8 cellular contexts compared by ENCODE assay signal in the genomic region with DNA sequence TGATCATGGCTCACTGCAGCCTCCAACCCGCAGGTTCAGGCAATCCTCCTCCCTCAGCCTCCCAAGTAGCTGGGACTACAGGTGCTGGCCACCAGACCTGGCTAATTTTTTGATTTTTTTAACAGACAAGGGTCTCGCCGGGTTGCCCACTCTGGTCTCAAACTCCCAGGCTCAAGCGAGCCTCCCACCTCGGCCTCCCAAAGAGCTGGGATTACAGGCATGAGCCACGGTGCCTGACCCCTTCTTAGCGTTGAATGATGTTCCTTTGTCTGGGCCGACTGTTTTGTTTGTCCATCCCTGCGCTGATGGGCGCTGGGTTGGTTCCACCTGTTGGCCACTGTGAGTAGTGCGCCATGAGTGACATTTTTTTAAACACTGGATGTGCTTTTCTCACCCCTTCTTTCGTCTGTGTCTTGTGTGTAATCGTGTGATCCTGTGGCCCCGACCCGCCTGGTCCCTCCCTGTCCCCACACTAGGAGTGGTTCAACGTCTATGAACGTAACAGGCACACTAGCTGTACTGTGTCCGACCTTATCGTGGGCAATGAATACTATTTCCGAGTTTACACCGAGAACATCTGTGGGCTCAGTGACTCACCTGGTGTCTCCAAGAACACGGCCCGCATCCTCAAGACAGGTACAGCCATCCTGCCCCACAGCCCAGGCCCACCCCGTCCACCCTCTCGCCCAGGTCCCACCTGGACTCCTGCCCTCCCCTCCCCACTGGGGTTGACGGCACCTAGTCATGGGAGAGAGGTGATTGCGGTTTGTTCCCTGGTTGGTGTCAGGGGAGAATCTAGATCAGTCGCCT. TPM values are rescaled to one million over a fixed set of nuclear protein-coding genes. Genes with fewer than 3 reads are reported as not detected.
DNase-seq lines count a peak whose midpoint lies in the region; ATAC-seq lines count a peak whose summit lies in the region.

No MANE protein-coding gene starts in this region.

- no peaks in the 10 kb centered on the region for H3K9me3 ChIP-seq in mesenchymal stem cell (ENCODE audit: control insufficient read depth, low read length)

- no peak overlapping the region for H3K4me3 ChIP-seq in mesenchymal stem cell (ENCODE audit: insufficient read depth in 1 of 2, low read depth in 1 of 2, low read length in 2 of 2)

- H2BK120ac ChIP-seq in mesenchymal stem cell (ENCODE audit: low read depth, low read length) = no peak overlapping the region

- peak; percentile 85 for DNase-seq in D341Med (ENCODE audit: low spot score)
- DNase-seq in NCI-H345 treated with DMSO at 0.1 percent for 48 hours (lab: John Stamatoyannopoulos, UW; ENCODE audit: unreplicated experiment) = peak; percentile 7
- DNase-seq in activated CD4-positive, alpha-beta T cell treated with anti-CD3 and anti-CD28 coated beads for 48 hours = peak; percentile 76
- peak; percentile 81 for DNase-seq in ecto neural progenitor cell (ENCODE audit: low spot score)
- peak; percentile 68 for DNase-seq in mesenchymal stem cell
- DNase-seq in stimulated activated CD8-positive, alpha-beta memory T cell treated with anti-CD3 and anti-CD28 coated beads, Interleukin-4, amount 100 ng/mL, for 48 hours = peak; percentile 78

- H2AFZ ChIP-seq in mesenchymal stem cell (ENCODE audit: low read depth, low read length) = no peak overlapping the region

- H3K23ac ChIP-seq in mesenchymal stem cell (ENCODE audit: low read length in 2 of 2) = no peak overlapping the region

- peaks cover 0 to 11% of the 10 kb centered on the region in 2 experiments for H3K36me3 ChIP-seq in mesenchymal stem cell (ENCODE audit: control insufficient read depth in 1 of 2, insufficient read depth in 2 of 2, low read depth in 1 of 2, low read length in 2 of 2)

- 37% methylated on average over 27 of the region's 28 CpGs for WGBS in mesenchymal stem cell

- H2BK15ac ChIP-seq in mesenchymal stem cell (ENCODE audit: low read depth, poor library complexity, severe bottlenecking) = no peak overlapping the region

- ATAC-seq in HG02610 (IDR thresholded peaks at IDR 0.05; ENCODE audit: unreplicated experiment) (peak; percentile 52), HG03521 (IDR thresholded peaks at IDR 0.05; ENCODE audit: unreplicated experiment) (no peak)

- H3K4ac ChIP-seq in mesenchymal stem cell (ENCODE audit: low read depth in 1 of 2, low read length in 2 of 2) = no peak overlapping the region

- peak overlapping the region; percentile 33 for H2BK5ac ChIP-seq in mesenchymal stem cell (ENCODE audit: low read depth, low read length, poor library complexity, severe bottlenecking)

- peak overlapping the region; percentile 11 for H4K91ac ChIP-seq in mesenchymal stem cell (ENCODE audit: low read length)

- no peak overlapping the region for H4K8ac ChIP-seq in mesenchymal stem cell (ENCODE audit: low read length)

- peak overlapping the region; percentile 47 for H2AK5ac ChIP-seq in mesenchymal stem cell (ENCODE audit: low read length, severe bottlenecking)

- H3K18ac ChIP-seq in mesenchymal stem cell (ENCODE audit: low read depth in 1 of 2, low read length in 2 of 2) = no peak overlapping the region

- H2BK12ac ChIP-seq in mesenchymal stem cell (ENCODE audit: low read length in 2 of 2) = no peak overlapping the region

- no peak overlapping the region for H3K4me2 ChIP-seq in mesenchymal stem cell (ENCODE audit: low read length, poor library complexity, severe bottlenecking)

- no peaks in the 10 kb centered on the region for H3K79me1 ChIP-seq in mesenchymal stem cell (replicated peaks; ENCODE audit: low read length, poor library complexity, severe bottlenecking)

- no peak overlapping the region for H3K9ac ChIP-seq in mesenchymal stem cell (ENCODE audit: low read length)

- H3K27me3 ChIP-seq in mesenchymal stem cell (ENCODE audit: control insufficient read depth in 1 of 2, insufficient read depth in 1 of 2, low read length in 2 of 2) = peaks cover 0 to 50% of the 10 kb centered on the region in 2 experiments

- peak overlapping the region; percentile 79 for H3K27ac ChIP-seq in mesenchymal stem cell (ENCODE audit: low read length, poor library complexity, severe bottlenecking)

- H3K4me1 ChIP-seq in mesenchymal stem cell (ENCODE audit: control insufficient read depth, insufficient read depth, low read depth, low read length) = peaks cover 12% of the 10 kb centered on the region

- H3K14ac ChIP-seq in mesenchymal stem cell (ENCODE audit: low read length in 2 of 2) = no peak overlapping the region

RNA-seq across cellular contexts. Expression of gene EMC10, which starts 15.0 kb away (rescaled TPM):
- 104 TPM for polyA plus RNA-seq in mesenchymal stem cell (2013, experiment 1 of 2)
- 102 TPM for polyA plus RNA-seq in mesenchymal stem cell (2013, experiment 2 of 2)

RNA-seq across cellular contexts. Expression of gene GARIN5A, which starts 15.4 kb away (rescaled TPM):
- polyA plus RNA-seq in mesenchymal stem cell (2013, experiment 1 of 2) = 1.0 TPM
- polyA plus RNA-seq in mesenchymal stem cell (2013, experiment 2 of 2) = 0.88 TPM

RNA-seq across cellular contexts. Expression of gene MYBPC2, which starts 28.6 kb away (rescaled TPM):
- polyA plus RNA-seq in mesenchymal stem cell (2013, experiment 1 of 2) = not detected
- not detected for polyA plus RNA-seq in mesenchymal stem cell (2013, experiment 2 of 2)

RNA-seq across cellular contexts. Expression of gene SPIB, which starts 42.5 kb away (rescaled TPM):
- not detected for polyA plus RNA-seq in mesenchymal stem cell (2013, experiment 1 of 2)
- polyA plus RNA-seq in mesenchymal stem cell (2013, experiment 2 of 2) = not detected

RNA-seq across cellular contexts. Expression of gene JOSD2, which starts 49.7 kb away (rescaled TPM):
- polyA plus RNA-seq in mesenchymal stem cell (2013, experiment 1 of 2) = 29.7 TPM
- polyA plus RNA-seq in mesenchymal stem cell (2013, experiment 2 of 2) = 30.2 TPM

Comparison
In these comparisons a context has a peak if more than half of its experiments do, and no peak if none do; other contexts are left out.
1. DNase-seq: peak in every context shown above with its lines; median percentile 85 in D341Med; 81 in ecto neural progenitor cell; 78 in stimulated activated CD8-positive, alpha-beta memory T cell treated with anti-CD3 and anti-CD28 coated beads, Interleukin-4, amount 100 ng/mL, for 48 hours; 76 in activated CD4-positive, alpha-beta T cell treated with anti-CD3 and anti-CD28 coated beads for 48 hours; 68 in mesenchymal stem cell; 7 in NCI-H345 treated with DMSO at 0.1 percent for 48 hours.